Comparison of ENCODE assay signal across 22 cellular contexts in genomic region chr13:73535341-73535740, GRCh38.
"Had no signal": no experiment of that assay in that cellular context is flagged by ENCODE, and none has a peak within 500 bp of the region (broad histone marks: within the 10 kb centered on the region; RNA-seq: fewer than 3 reads in every experiment).

No MANE protein-coding gene starts in this region.

- H3K4me2 ChIP-seq: neural progenitor cell, smooth muscle cell had no signal

- DNase-seq: effector memory CD8-positive, alpha-beta T cell; erythroblast; foreskin fibroblast; immature natural killer cell; kidney; left cardiac atrium; left ventricle myocardium inferior; lower lobe of right lung; midbrain; nucleus accumbens; ovary; right cardiac atrium; stimulated activated CD4-positive, alpha-beta T cell treated with anti-CD3 and anti-CD28 coated beads, Interleukin-2, amount 100 ng/mL, for 48 hours; stimulated activated CD8-positive, alpha-beta memory T cell treated with anti-CD3 and anti-CD28 coated beads, Interleukin-4, amount 100 ng/mL, for 48 hours; stimulated activated naive CD8-positive, alpha-beta T cell treated with anti-CD3 and anti-CD28 coated beads, Interleukin-15, Interleukin-2, amounts not matched to agents 100 U/mL and 50 U/mL, for 24 hours; tibial artery; upper lobe of right lung had no signal

- H3K9ac ChIP-seq: neural progenitor cell had no signal

- H3K4me3 ChIP-seq: left ventricle myocardium inferior, lower lobe of right lung, neural progenitor cell, ovary, smooth muscle cell, tibial artery, upper lobe of right lung, vagina had no signal

- H3K36me3 ChIP-seq: left ventricle myocardium inferior, lower lobe of right lung, neural progenitor cell, ovary, tibial artery, upper lobe of right lung, vagina had no signal

- H2AFZ ChIP-seq: neural progenitor cell had no signal

- H3K4me1 ChIP-seq: left ventricle myocardium inferior, lower lobe of right lung, tibial artery, upper lobe of right lung, vagina had no signal

- H3K27me3 ChIP-seq: neural progenitor cell, ovary, tibial artery, upper lobe of right lung, vagina had no signal

- ATAC-seq: effector memory CD8-positive, alpha-beta T cell; left cardiac atrium; lower lobe of right lung; natural killer cell treated with Interleukin-12 subunit alpha and Interleukin-12 subunit beta and Interleukin-15 and Interleukin-18, amount 100 ng/mL, for 72 hours; right cardiac atrium; stimulated activated effector memory CD8-positive, alpha-beta T cell treated with anti-CD3 and anti-CD28 coated beads, Interleukin-12 subunit alpha, Interleukin-12 subunit beta, amount 100 ng/mL, for 72 hours; stimulated activated naive CD8-positive, alpha-beta T cell treated with anti-CD3 and anti-CD28 coated beads, Interleukin-15, Interleukin-2, amounts not matched to agents 100 U/mL and 50 U/mL, for 24 hours; upper lobe of right lung had no signal

- H3K9me3 ChIP-seq: lower lobe of right lung, ovary, tibial artery, upper lobe of right lung, vagina had no signal

- H3K27ac ChIP-seq: left ventricle myocardium inferior, lower lobe of right lung, neural progenitor cell, ovary, tibial artery, upper lobe of right lung, vagina had no signal
